ENCODE assay signal across 23 cellular contexts in the genomic region with DNA sequence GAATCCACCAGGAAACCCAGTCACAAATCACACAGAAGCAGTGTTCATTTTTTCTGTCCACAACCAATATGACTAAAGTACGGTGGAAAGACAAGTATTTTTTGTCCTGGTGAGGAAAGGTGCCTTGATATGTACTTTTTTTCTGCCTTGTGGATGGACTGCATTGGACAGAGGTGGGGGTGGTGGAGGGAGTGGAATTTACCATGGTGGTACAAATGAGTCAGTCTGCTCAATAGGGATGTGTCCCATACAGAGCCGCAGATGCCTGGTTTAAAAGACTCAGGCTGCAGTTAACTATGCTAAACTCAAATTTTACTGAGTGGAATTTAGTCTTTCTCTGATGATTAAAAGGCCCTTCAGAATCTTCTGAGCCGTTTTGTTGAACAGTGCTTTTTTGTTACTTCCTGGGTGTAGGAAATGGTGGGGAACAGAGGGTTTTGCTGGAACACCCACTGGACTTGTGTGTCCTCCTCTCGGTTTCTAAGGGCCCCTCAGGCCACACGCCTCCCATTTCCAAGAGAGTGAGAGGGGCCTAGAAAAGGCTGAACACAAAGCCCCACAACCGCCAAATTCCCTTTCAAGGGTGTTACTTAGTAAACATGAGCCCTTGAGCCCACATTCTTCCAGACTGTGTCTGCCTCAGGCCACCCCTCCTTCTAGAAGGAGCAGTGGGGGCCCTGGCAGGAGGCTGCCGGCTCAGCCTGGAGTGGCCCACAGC.
DNase-seq lines count a peak whose midpoint lies in the region; ATAC-seq and TF ChIP-seq lines count a peak whose summit lies in the region.
"Had no signal": no experiment of that assay in that cellular context is flagged by ENCODE, and none has a peak within 500 bp of the region (broad histone marks: within the 10 kb centered on the region; RNA-seq: fewer than 3 reads in every experiment).

No MANE protein-coding gene starts in this region.

- intact Hi-C loops in CD14-positive monocyte (cut with micrococcal nuclease) = no loop called here

- H3K27me3 ChIP-seq in HUES64 (ENCODE audit: insufficient read depth, low read length) (no peaks in the 10 kb centered on the region), ectodermal cell (ENCODE audit: control insufficient read depth, insufficient read depth, low read length, poor library complexity, severe bottlenecking) (no peaks in the 10 kb centered on the region)
- H3K27me3 ChIP-seq: dorsolateral prefrontal cortex, esophagus squamous epithelium, right atrium auricular region, tibial nerve had no signal

- H3K36me3 Mint-ChIP-seq in naive B cell (no peaks in the 10 kb centered on the region), CD14-positive monocyte (no peaks in the 10 kb centered on the region)
- no peaks in the 10 kb centered on the region for H3K36me3 Mint-ChIP-seq in activated CD8-positive, alpha-beta memory T cell treated with anti-CD3 and anti-CD28 coated beads, Interleukin-2, amount 10 ng/mL, durations not matched to agents 7 days and 5 days
- H3K36me3 Mint-ChIP-seq: activated naive CD8-positive, alpha-beta T cell treated with anti-CD3 and anti-CD28 coated beads for 36 hours; CD4-positive, CD25-positive, alpha-beta regulatory T cell; stimulated activated naive B cell treated with anti-CD40 and anti-IgM and Interleukin-4, amounts not matched to agents 10 μg/mL and 1 μg/mL and 100 μg/mL, for 72 hours had no signal

- TF ChIP-seq CTCF in CD14-positive monocyte (IDR thresholded peaks at IDR 0.05) = no peak

- H3K4me1 ChIP-seq in HUES64 (ENCODE audit: insufficient read depth, low read length) (peaks cover 26% of the 10 kb centered on the region), ectodermal cell (ENCODE audit: control insufficient read depth, insufficient read depth, low read length) (peaks cover 22% of the 10 kb centered on the region)

- CTCF ChIA-PET in activated CD8-positive, alpha-beta memory T cell treated with anti-CD3 and anti-CD28 coated beads, Interleukin-2, amount 10 ng/mL, durations not matched to agents 7 days and 5 days (lab: Charles Lee) = no interaction called here

- H3K27ac ChIP-seq in HUES64 (ENCODE audit: low read depth, low read length) = no peak overlapping the region
- H3K27ac ChIP-seq in ectodermal cell (ENCODE audit: insufficient read depth, low read depth, low read length, poor library complexity, severe bottlenecking) = peak overlapping the region; percentile 63
- H3K27ac ChIP-seq: dorsolateral prefrontal cortex, esophagus squamous epithelium, right atrium auricular region had no signal

- H3K9me3 ChIP-seq in HUES64 (ENCODE audit: insufficient read depth, low read depth, low read length) (no peaks in the 10 kb centered on the region), ectodermal cell (ENCODE audit: control insufficient read depth, low read length) (no peaks in the 10 kb centered on the region)
- H3K9me3 ChIP-seq: esophagus squamous epithelium, right atrium auricular region, tibial nerve had no signal

- H3K4me3 Mint-ChIP-seq in naive B cell = peak overlapping the region in 7 of 8 donors; percentile 1 to 91 (median 72)
- H3K4me3 Mint-ChIP-seq in activated CD8-positive, alpha-beta memory T cell treated with anti-CD3 and anti-CD28 coated beads, Interleukin-2, amount 10 ng/mL, durations not matched to agents 7 days and 5 days = no peak overlapping the region
- H3K4me3 Mint-ChIP-seq in CD14-positive monocyte = no peak overlapping the region
- H3K4me3 Mint-ChIP-seq: activated naive CD8-positive, alpha-beta T cell treated with anti-CD3 and anti-CD28 coated beads for 36 hours; activated T-helper 1 cell treated with anti-CD3 and anti-CD28 coated beads, Interleukin-12 subunit alpha, Interleukin-12 subunit beta, Interleukin-2, Interleukin-4 antibody, amounts not matched to agents 30 ng/mL and 10 ng/mL and 1 ng/mL, durations not matched to agents 14 hours and 24 hours and 36 hours; H9 had no signal

- H3K4me3 ChIP-seq in HUES64 (ENCODE audit: low read length) (no peak overlapping the region), ectodermal cell (ENCODE audit: insufficient read depth, low read depth, low read length) (no peak overlapping the region)
- H3K4me3 ChIP-seq: dorsolateral prefrontal cortex, esophagus squamous epithelium, K562, right atrium auricular region, tibial nerve had no signal

- H3K9me3 Mint-ChIP-seq in naive B cell = no peaks in the 10 kb centered on the region
- H3K9me3 Mint-ChIP-seq in activated CD8-positive, alpha-beta memory T cell treated with anti-CD3 and anti-CD28 coated beads, Interleukin-2, amount 10 ng/mL, durations not matched to agents 7 days and 5 days (ENCODE audit: low read depth) = no peaks in the 10 kb centered on the region
- H3K9me3 Mint-ChIP-seq in CD14-positive monocyte = peaks cover 0 to 4% (median 2%) of the 10 kb centered on the region in 7 donors
- H3K9me3 Mint-ChIP-seq: activated naive CD8-positive, alpha-beta T cell treated with anti-CD3 and anti-CD28 coated beads for 36 hours; H9; stimulated activated naive B cell treated with anti-CD40 and anti-IgM and Interleukin-4, amounts not matched to agents 10 μg/mL and 1 μg/mL and 100 μg/mL, for 72 hours had no signal

- H3K27me3 Mint-ChIP-seq in naive B cell = no peaks in the 10 kb centered on the region
- no peaks in the 10 kb centered on the region for H3K27me3 Mint-ChIP-seq in activated CD8-positive, alpha-beta memory T cell treated with anti-CD3 and anti-CD28 coated beads, Interleukin-2, amount 10 ng/mL, durations not matched to agents 7 days and 5 days
- H3K27me3 Mint-ChIP-seq in CD14-positive monocyte (ENCODE audit: low read depth in 3 of 3) = peaks cover 0 to 2% (median 0%) of the 10 kb centered on the region in 3 donors
- H3K27me3 Mint-ChIP-seq: activated naive CD8-positive, alpha-beta T cell treated with anti-CD3 and anti-CD28 coated beads for 36 hours; CD4-positive, CD25-positive, alpha-beta regulatory T cell; stimulated activated naive B cell treated with anti-CD40 and anti-IgM and Interleukin-4, amounts not matched to agents 10 μg/mL and 1 μg/mL and 100 μg/mL, for 72 hours had no signal

- H3K27ac Mint-ChIP-seq in naive B cell (peak overlapping the region; percentile 40 to 95 (median 90)), CD14-positive monocyte (no peak overlapping the region)
- no peak overlapping the region for H3K27ac Mint-ChIP-seq in activated CD8-positive, alpha-beta memory T cell treated with anti-CD3 and anti-CD28 coated beads, Interleukin-2, amount 10 ng/mL, durations not matched to agents 7 days and 5 days
- H3K27ac Mint-ChIP-seq: activated naive CD8-positive, alpha-beta T cell treated with anti-CD3 and anti-CD28 coated beads for 36 hours; activated T-helper 1 cell treated with anti-CD3 and anti-CD28 coated beads, Interleukin-12 subunit alpha, Interleukin-12 subunit beta, Interleukin-2, Interleukin-4 antibody, amounts not matched to agents 30 ng/mL and 10 ng/mL and 1 ng/mL, durations not matched to agents 14 hours and 24 hours and 36 hours; H9 had no signal

- H3K4me1 Mint-ChIP-seq in naive B cell = peaks cover 37 to 54% (median 45%) of the 10 kb centered on the region in 3 donors
- H3K4me1 Mint-ChIP-seq in activated CD8-positive, alpha-beta memory T cell treated with anti-CD3 and anti-CD28 coated beads, Interleukin-2, amount 10 ng/mL, durations not matched to agents 7 days and 5 days = peaks cover 8% of the 10 kb centered on the region
- H3K4me1 Mint-ChIP-seq in CD14-positive monocyte = no peaks in the 10 kb centered on the region

- peak overlapping the region; percentile 23; the same call in 1 of the 2 replicates for H3K9ac ChIP-seq in HUES64 (ENCODE audit: low read depth, low read length)

- ATAC-seq in naive B cell (ENCODE audit: low read depth in 2 of 2) (no peak), GM19351 (IDR thresholded peaks at IDR 0.05; ENCODE audit: unreplicated experiment) (no peak)
- ATAC-seq in activated CD8-positive, alpha-beta memory T cell treated with anti-CD3 and anti-CD28 coated beads, Interleukin-2, amount 10 ng/mL, durations not matched to agents 7 days and 5 days = no peak
- ATAC-seq: K562 had no signal

- H3K36me3 ChIP-seq in HUES64 (ENCODE audit: insufficient read depth, low read length) = no peaks in the 10 kb centered on the region
- no peaks in the 10 kb centered on the region for H3K36me3 ChIP-seq in ectodermal cell (ENCODE audit: control insufficient read depth, insufficient read depth, low read length)
- H3K36me3 ChIP-seq: esophagus squamous epithelium, right atrium auricular region, tibial nerve had no signal

- DNase-seq in Ammon's horn (ENCODE audit: low spot score) = peak; percentile 23
- no peak for DNase-seq in naive B cell
- no peak for DNase-seq in activated effector memory CD4-positive, alpha-beta T cell treated with anti-CD3 and anti-CD28 coated beads, Interleukin-2, amount 50 U/mL, for 16 hours
- no peak for DNase-seq in activated CD8-positive, alpha-beta memory T cell treated with anti-CD3 and anti-CD28 coated beads, Interleukin-2, amount 10 ng/mL, durations not matched to agents 7 days and 5 days
- DNase-seq in CD14-positive monocyte (ENCODE audit: low spot score) = no peak
- DNase-seq: activated CD4-positive, CD25-positive, alpha-beta regulatory T cell; activated naive CD8-positive, alpha-beta T cell treated with anti-CD3 and anti-CD28 coated beads for 36 hours; dorsolateral prefrontal cortex; esophagus squamous epithelium; H9; MV-4-11; NCI-H524; SHP77 treated with DMSO at 0.1 percent for 48 hours; stimulated activated CD4-positive, alpha-beta T cell treated with anti-CD3 and anti-CD28 coated beads, Interleukin-15, amount 100 ng/mL, for 24 hours; stimulated activated naive B cell treated with anti-CD40 and anti-IgM and Interleukin-4, amounts not matched to agents 10 μg/mL and 1 μg/mL and 100 μg/mL, for 72 hours had no signal

- WGBS in HUES64 = 83% methylated on average over 7 of the region's 7 CpGs
- WGBS in ectodermal cell, 2 experiments = 65 to 70% methylated on average over 7 of the region's 7 CpGs

Comparison
In these comparisons a context has a peak if more than half of its experiments do, and no peak if none do; other contexts are left out.
1. H3K27ac Mint-ChIP-seq: peak in naive B cell (6 of 6); none in activated CD8-positive, alpha-beta memory T cell treated with anti-CD3 and anti-CD28 coated beads, Interleukin-2, amount 10 ng/mL, durations not matched to agents 7 days and 5 days (single experiment) and CD14-positive monocyte (0 of 7).
2. H3K4me3 Mint-ChIP-seq: peak in naive B cell (7 of 8); none in activated CD8-positive, alpha-beta memory T cell treated with anti-CD3 and anti-CD28 coated beads, Interleukin-2, amount 10 ng/mL, durations not matched to agents 7 days and 5 days (single experiment) and CD14-positive monocyte (0 of 2).